In the genomic region with DNA sequence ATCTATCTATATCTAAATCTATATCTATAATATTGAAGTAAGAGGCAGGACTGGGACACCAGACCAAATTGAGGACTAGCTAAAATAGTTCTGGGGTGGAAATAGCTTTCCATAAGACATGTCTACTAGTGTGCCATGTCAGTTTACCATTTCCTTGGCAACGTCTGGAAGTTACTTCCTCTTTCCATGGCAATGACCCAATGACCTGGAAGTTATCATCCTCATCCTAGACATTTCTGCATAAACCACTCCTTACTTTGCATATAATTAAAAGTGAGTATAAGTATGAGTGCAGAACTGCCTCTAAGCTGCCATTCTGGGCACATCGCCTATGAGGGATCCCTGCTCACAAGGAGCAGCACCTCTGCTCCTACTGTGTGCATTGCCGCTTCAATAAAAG, we compare ENCODE assay signal across 35 cellular contexts.
"Had no signal": no experiment of that assay in that cellular context is flagged by ENCODE, and none has a peak within 500 bp of the region (broad histone marks: within the 10 kb centered on the region; RNA-seq: fewer than 3 reads in every experiment).

No MANE protein-coding gene starts in this region.

- H3K9me3 Mint-ChIP-seq: activated B cell treated with CpG ODN at 0.5 μM for 24 hours had no signal

- H3K4me1 Mint-ChIP-seq: activated B cell treated with CpG ODN at 0.5 μM for 24 hours; activated naive CD4-positive, alpha-beta T cell treated with anti-CD3 and anti-CD28 coated beads, Interleukin-2, amount 50 U/mL, for 24 hours; activated naive CD8-positive, alpha-beta T cell treated with anti-CD3 and anti-CD28 coated beads for 36 hours; activated naive CD8-positive, alpha-beta T cell treated with anti-CD3 and anti-CD28 coated beads, Interleukin-2, amount 50 U/mL, for 24 hours; T-helper 17 cell had no signal

- H3K9me3 ChIP-seq: adrenal gland, body of pancreas, esophagus squamous epithelium had no signal

- H3K36me3 ChIP-seq: adrenal gland, esophagus squamous epithelium, gastroesophageal sphincter, heart right ventricle, WERI-Rb-1 had no signal

- H3K4me3 ChIP-seq: adrenal gland, body of pancreas, esophagus squamous epithelium, gastroesophageal sphincter, heart right ventricle had no signal

- H3K27ac ChIP-seq: adrenal gland, body of pancreas, esophagus squamous epithelium, gastroesophageal sphincter, heart right ventricle, WERI-Rb-1 had no signal

- FAIRE-seq: colon had no signal

- DNase-seq: activated B cell treated with CpG ODN at 0.5 μM for 24 hours; activated CD4-positive, alpha-beta T cell treated with anti-CD3 and anti-CD28 coated beads for 48 hours; activated CD4-positive, alpha-beta T cell treated with anti-CD3 and anti-CD28 coated beads, Interleukin-2, amount 50 U/mL, for 1 hour; activated CD4-positive, alpha-beta T cell treated with anti-CD3 and anti-CD28 coated beads, Interleukin-2, amount 50 U/mL, for 48 hours; activated CD8-positive, alpha-beta memory T cell treated with anti-CD3 and anti-CD28 coated beads for 24 hours; activated CD8-positive, alpha-beta T cell treated with anti-CD3 and anti-CD28 coated beads for 36 hours; activated effector memory CD4-positive, alpha-beta T cell treated with anti-CD3 and anti-CD28 coated beads, Interleukin-2, amount 50 U/mL, for 16 hours; activated naive CD4-positive, alpha-beta T cell treated with anti-CD3 and anti-CD28 coated beads for 36 hours; activated naive CD8-positive, alpha-beta T cell treated with anti-CD3 and anti-CD28 coated beads for 36 hours; activated naive CD8-positive, alpha-beta T cell treated with anti-CD3 and anti-CD28 coated beads, Interleukin-2, amount 50 U/mL, for 24 hours; activated T-cell treated with anti-CD3 and anti-CD28 coated beads, Interleukin-2, amount 50 U/mL, for 4 hours; adrenal gland; amygdala; aorta; body of pancreas; caudate nucleus; cortex of kidney; dermis blood vessel endothelial cell; effector CD4-positive, alpha-beta T cell; effector memory CD8-positive, alpha-beta T cell; erythroblast; esophagus squamous epithelium; foreskin melanocyte; heart right ventricle; T-helper 1 cell; T-helper 17 cell; T1000; WERI-Rb-1 had no signal

- H3K27me3 ChIP-seq: adrenal gland, body of pancreas, esophagus squamous epithelium, heart right ventricle had no signal

- H3K36me3 Mint-ChIP-seq: activated naive CD4-positive, alpha-beta T cell treated with anti-CD3 and anti-CD28 coated beads, Interleukin-2, amount 50 U/mL, for 24 hours; activated naive CD8-positive, alpha-beta T cell treated with anti-CD3 and anti-CD28 coated beads for 36 hours had no signal

- H3K4me3 Mint-ChIP-seq: activated B cell treated with CpG ODN at 0.5 μM for 24 hours; activated CD8-positive, alpha-beta T cell treated with anti-CD3 and anti-CD28 coated beads for 36 hours; activated naive CD4-positive, alpha-beta T cell treated with anti-CD3 and anti-CD28 coated beads for 36 hours; activated naive CD4-positive, alpha-beta T cell treated with anti-CD3 and anti-CD28 coated beads, Interleukin-2, amount 50 U/mL, for 24 hours; activated naive CD8-positive, alpha-beta T cell treated with anti-CD3 and anti-CD28 coated beads for 36 hours; activated naive CD8-positive, alpha-beta T cell treated with anti-CD3 and anti-CD28 coated beads, Interleukin-2, amount 50 U/mL, for 24 hours; activated T-cell treated with anti-CD3 and anti-CD28 coated beads, Interleukin-2, amount 50 U/mL, for 4 hours; activated T-helper 1 cell treated with anti-CD3 and anti-CD28 coated beads, Interleukin-12 subunit alpha, Interleukin-12 subunit beta, Interleukin-2, Interleukin-4 antibody, amounts not matched to agents 30 ng/mL and 10 ng/mL and 1 ng/mL, durations not matched to agents 14 hours and 24 hours and 36 hours; effector memory CD8-positive, alpha-beta T cell; T-helper 17 cell; T-helper 2 cell treated with Interferon-gamma antibody and Interleukin-4, amounts not matched to agents 5 μg/mL and 100 μg/mL, for 36 hours had no signal

- H3K27ac Mint-ChIP-seq: activated B cell treated with CpG ODN at 0.5 μM for 24 hours; activated CD8-positive, alpha-beta T cell treated with anti-CD3 and anti-CD28 coated beads for 36 hours; activated naive CD4-positive, alpha-beta T cell treated with anti-CD3 and anti-CD28 coated beads for 36 hours; activated naive CD4-positive, alpha-beta T cell treated with anti-CD3 and anti-CD28 coated beads, Interleukin-2, amount 50 U/mL, for 24 hours; activated naive CD8-positive, alpha-beta T cell treated with anti-CD3 and anti-CD28 coated beads for 36 hours; activated naive CD8-positive, alpha-beta T cell treated with anti-CD3 and anti-CD28 coated beads, Interleukin-2, amount 50 U/mL, for 24 hours; activated T-helper 1 cell treated with anti-CD3 and anti-CD28 coated beads, Interleukin-12 subunit alpha, Interleukin-12 subunit beta, Interleukin-2, Interleukin-4 antibody, amounts not matched to agents 30 ng/mL and 10 ng/mL and 1 ng/mL, durations not matched to agents 14 hours and 24 hours and 36 hours; activated T-helper 2 cell treated with anti-CD3 and anti-CD28 coated beads, Interferon-gamma antibody, Interleukin-2, Interleukin-4, amounts not matched to agents 10 μg/mL and 5 μg/mL and 100 μg/mL, durations not matched to agents 14 hours and 24 hours and 36 hours; effector memory CD8-positive, alpha-beta T cell; T-helper 17 cell; T-helper 2 cell treated with Interferon-gamma antibody and Interleukin-4, amounts not matched to agents 5 μg/mL and 100 μg/mL, for 36 hours had no signal

- ATAC-seq: activated CD4-positive, CD25-positive, alpha-beta regulatory T cell treated with anti-CD3 and anti-CD28 coated beads, Interleukin-2, amount 50 U/mL, for 24 hours; activated CD8-positive, alpha-beta T cell treated with anti-CD3 and anti-CD28 coated beads for 36 hours; activated naive CD8-positive, alpha-beta T cell treated with anti-CD3 and anti-CD28 coated beads, Interleukin-2, amount 50 U/mL, for 24 hours; activated T-cell treated with anti-CD3 and anti-CD28 coated beads, Interleukin-2, amount 50 U/mL, for 4 hours; body of pancreas; effector memory CD8-positive, alpha-beta T cell; gastroesophageal sphincter; heart right ventricle; T-helper 17 cell had no signal

- H3K4me1 ChIP-seq: adrenal gland, body of pancreas, esophagus squamous epithelium, gastroesophageal sphincter, heart right ventricle had no signal

- H3K27me3 Mint-ChIP-seq: activated B cell treated with CpG ODN at 0.5 μM for 24 hours; activated CD8-positive, alpha-beta T cell treated with anti-CD3 and anti-CD28 coated beads for 36 hours; activated naive CD4-positive, alpha-beta T cell treated with anti-CD3 and anti-CD28 coated beads, Interleukin-2, amount 50 U/mL, for 24 hours; activated naive CD8-positive, alpha-beta T cell treated with anti-CD3 and anti-CD28 coated beads for 36 hours; activated naive CD8-positive, alpha-beta T cell treated with anti-CD3 and anti-CD28 coated beads, Interleukin-2, amount 50 U/mL, for 24 hours; effector memory CD8-positive, alpha-beta T cell; T-helper 17 cell had no signal
